Comparison of ENCODE assay signal across 15 cellular contexts in genomic region chr11:116891746-116892145, GRCh38. TPM values are rescaled to one million over a fixed set of nuclear protein-coding genes. Genes with fewer than 3 reads are reported as not detected.
DNase-seq lines count a peak whose midpoint lies in the region; ATAC-seq and TF ChIP-seq lines count a peak whose summit lies in the region.
"Had no signal": no experiment of that assay in that cellular context is flagged by ENCODE, and none has a peak within 500 bp of the region (broad histone marks: within the 10 kb centered on the region; RNA-seq: fewer than 3 reads in every experiment).

No MANE protein-coding gene starts in this region.

- H3K4me1 Mint-ChIP-seq in stimulated activated naive CD8-positive, alpha-beta T cell treated with anti-CD3 and anti-CD28 coated beads, Interleukin-15, Interleukin-2, amounts not matched to agents 100 ng/mL and 50 ng/mL, for 24 hours (ENCODE audit: low read depth) = peaks cover 26% of the 10 kb centered on the region
- peaks cover 4% of the 10 kb centered on the region; the same call in 1 of the 2 replicates for H3K4me1 Mint-ChIP-seq in WTC11
- H3K4me1 Mint-ChIP-seq in memory B cell = peaks cover 10% of the 10 kb centered on the region

- peaks cover 51% of the 10 kb centered on the region for H3K36me3 Mint-ChIP-seq in stimulated activated naive CD8-positive, alpha-beta T cell treated with anti-CD3 and anti-CD28 coated beads, Interleukin-15, Interleukin-2, amounts not matched to agents 100 ng/mL and 50 ng/mL, for 24 hours (ENCODE audit: low read depth)
- peaks cover 17% of the 10 kb centered on the region for H3K36me3 Mint-ChIP-seq in WTC11
- H3K36me3 Mint-ChIP-seq in memory B cell = peaks cover 22% of the 10 kb centered on the region

- H3K27ac Mint-ChIP-seq in stimulated activated naive CD8-positive, alpha-beta T cell treated with anti-CD3 and anti-CD28 coated beads, Interleukin-15, Interleukin-2, amounts not matched to agents 100 ng/mL and 50 ng/mL, for 24 hours = peak overlapping the region; percentile 17
- H3K27ac Mint-ChIP-seq in WTC11 = peak overlapping the region; percentile 75; the same call in 1 of the 2 replicates
- peak overlapping the region; percentile 19 for H3K27ac Mint-ChIP-seq in memory B cell

- no peak overlapping the region for H3K4me3 ChIP-seq in adrenal gland

- POLR2A ChIA-PET in WTC11 (lab: Charles Lee) = no interaction called here

- intact Hi-C loops in adrenal gland (cut with DNase I) = no loop called here

- H3K4me1 ChIP-seq in adrenal gland (replicated peaks in 1 of 2) = no peaks in the 10 kb centered on the region

- no peaks in the 10 kb centered on the region for H3K9me3 Mint-ChIP-seq in stimulated activated naive CD8-positive, alpha-beta T cell treated with anti-CD3 and anti-CD28 coated beads, Interleukin-15, Interleukin-2, amounts not matched to agents 100 ng/mL and 50 ng/mL, for 24 hours
- no peaks in the 10 kb centered on the region for H3K9me3 Mint-ChIP-seq in WTC11
- H3K9me3 Mint-ChIP-seq in memory B cell = no peaks in the 10 kb centered on the region

- H3K4me3 Mint-ChIP-seq in stimulated activated naive CD8-positive, alpha-beta T cell treated with anti-CD3 and anti-CD28 coated beads, Interleukin-15, Interleukin-2, amounts not matched to agents 100 ng/mL and 50 ng/mL, for 24 hours = no peak overlapping the region
- H3K4me3 Mint-ChIP-seq in WTC11 (no peak overlapping the region), memory B cell (no peak overlapping the region)

- H3K27ac ChIP-seq in adrenal gland = no peak overlapping the region

- no peak for DNase-seq in stimulated activated naive CD8-positive, alpha-beta T cell treated with anti-CD3 and anti-CD28 coated beads, Interleukin-15, Interleukin-2, amounts not matched to agents 100 U/mL and 50 U/mL, for 24 hours
- DNase-seq in WTC11 (ENCODE audit: low spot score) (no peak), memory B cell (ENCODE audit: low spot score in 2 of 2) (no peak), adrenal gland (no peak), NOMO-1 (lab: John Stamatoyannopoulos, UW; ENCODE audit: unreplicated experiment in 2 of 2) (no peak)
- DNase-seq: DMS79 treated with DMSO at 0.1 percent for 48 hours, H7, Kasumi-1, NCI-H1930, NCI-H2171, NCI-H774, SHP77 had no signal

- no peak for ATAC-seq in stimulated activated naive CD8-positive, alpha-beta T cell treated with anti-CD3 and anti-CD28 coated beads, Interleukin-15, Interleukin-2, amounts not matched to agents 100 U/mL and 50 U/mL, for 24 hours
- ATAC-seq in WTC11 (no peak), memory B cell (ENCODE audit: low read depth) (no peak), GM21737 (IDR thresholded peaks at IDR 0.05; ENCODE audit: unreplicated experiment) (no peak)

- TF ChIP-seq POLR2A in adrenal gland (IDR thresholded peaks at IDR 0.05) = no peak

- peaks cover 0 to 12% of the 10 kb centered on the region in 2 donors for H3K36me3 ChIP-seq in adrenal gland (replicated peaks in 1 of 2)

- no peaks in the 10 kb centered on the region for H3K27me3 Mint-ChIP-seq in stimulated activated naive CD8-positive, alpha-beta T cell treated with anti-CD3 and anti-CD28 coated beads, Interleukin-15, Interleukin-2, amounts not matched to agents 100 ng/mL and 50 ng/mL, for 24 hours
- H3K27me3 Mint-ChIP-seq in WTC11 (ENCODE audit: low read depth) (no peaks in the 10 kb centered on the region), memory B cell (no peaks in the 10 kb centered on the region)

- 49 to 100% (median 100%) methylated on average over 2 of the region's 2 CpGs for WGBS in adrenal gland, 4 donors

- TF ChIP-seq CTCF in WTC11 (IDR thresholded peaks at IDR 0.05) = no peak
- no peak for TF ChIP-seq CTCF in adrenal gland (IDR thresholded peaks at IDR 0.05)

- H3K9me3 ChIP-seq in adrenal gland (replicated peaks in 1 of 3) = no peaks in the 10 kb centered on the region

- CTCF ChIA-PET in WTC11 (lab: Charles Lee) = no interaction called here

- no peaks in the 10 kb centered on the region for H3K27me3 ChIP-seq in adrenal gland

TF ChIP-seq in WTC11, 78 proteins besides CTCF, POLR2A, EP300 and RAD21 (continues in another document):
- no peak for TF ChIP-seq USF2 (CRISPR knock-in tag; IDR thresholded peaks at IDR 0.05)
- no peak for TF ChIP-seq KAT7 (CRISPR knock-in tag; IDR thresholded peaks at IDR 0.05; ENCODE audit: borderline replicate concordance)
- TF ChIP-seq, protein P1, sequence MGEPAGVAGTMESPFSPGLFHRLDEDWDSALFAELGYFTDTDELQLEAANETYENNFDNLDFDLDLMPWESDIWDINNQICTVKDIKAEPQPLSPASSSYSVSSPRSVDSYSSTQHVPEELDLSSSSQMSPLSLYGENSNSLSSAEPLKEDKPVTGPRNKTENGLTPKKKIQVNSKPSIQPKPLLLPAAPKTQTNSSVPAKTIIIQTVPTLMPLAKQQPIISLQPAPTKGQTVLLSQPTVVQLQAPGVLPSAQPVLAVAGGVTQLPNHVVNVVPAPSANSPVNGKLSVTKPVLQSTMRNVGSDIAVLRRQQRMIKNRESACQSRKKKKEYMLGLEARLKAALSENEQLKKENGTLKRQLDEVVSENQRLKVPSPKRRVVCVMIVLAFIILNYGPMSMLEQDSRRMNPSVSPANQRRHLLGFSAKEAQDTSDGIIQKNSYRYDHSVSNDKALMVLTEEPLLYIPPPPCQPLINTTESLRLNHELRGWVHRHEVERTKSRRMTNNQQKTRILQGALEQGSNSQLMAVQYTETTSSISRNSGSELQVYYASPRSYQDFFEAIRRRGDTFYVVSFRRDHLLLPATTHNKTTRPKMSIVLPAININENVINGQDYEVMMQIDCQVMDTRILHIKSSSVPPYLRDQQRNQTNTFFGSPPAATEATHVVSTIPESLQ (CRISPR knock-in tag; IDR thresholded peaks at IDR 0.05) = no peak
- no peak for TF ChIP-seq FOXP1 (CRISPR knock-in tag; IDR thresholded peaks at IDR 0.05; ENCODE audit: borderline replicate concordance)
- no peak for TF ChIP-seq JUN (CRISPR knock-in tag; IDR thresholded peaks at IDR 0.05)
- no peak for TF ChIP-seq TCF7 (CRISPR knock-in tag; IDR thresholded peaks at IDR 0.05; ENCODE audit: low read depth)
- TF ChIP-seq MXD4 (CRISPR knock-in tag; IDR thresholded peaks at IDR 0.05; ENCODE audit: borderline replicate concordance) = no peak
- no peak for TF ChIP-seq NR3C1 (CRISPR knock-in tag; conservative IDR thresholded peaks at IDR 0.05; ENCODE audit: low read depth)
- no peak for TF ChIP-seq CBFB (CRISPR knock-in tag; IDR thresholded peaks at IDR 0.05; ENCODE audit: low read depth)
- TF ChIP-seq CREB1 (CRISPR knock-in tag; IDR thresholded peaks at IDR 0.05) = no peak
- TF ChIP-seq, protein P2, sequence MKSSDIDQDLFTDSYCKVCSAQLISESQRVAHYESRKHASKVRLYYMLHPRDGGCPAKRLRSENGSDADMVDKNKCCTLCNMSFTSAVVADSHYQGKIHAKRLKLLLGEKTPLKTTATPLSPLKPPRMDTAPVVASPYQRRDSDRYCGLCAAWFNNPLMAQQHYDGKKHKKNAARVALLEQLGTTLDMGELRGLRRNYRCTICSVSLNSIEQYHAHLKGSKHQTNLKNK (CRISPR knock-in tag; IDR thresholded peaks at IDR 0.05) = no peak
- TF ChIP-seq HMGA2 (CRISPR knock-in tag; IDR thresholded peaks at IDR 0.05) = no peak
- TF ChIP-seq E2F1 (CRISPR knock-in tag; IDR thresholded peaks at IDR 0.05) = no peak
- no peak for TF ChIP-seq RORB (CRISPR knock-in tag; IDR thresholded peaks at IDR 0.05)
- no peak for TF ChIP-seq ZNF121 (CRISPR knock-in tag; IDR thresholded peaks at IDR 0.05)
- TF ChIP-seq SMAD4 (CRISPR knock-in tag; IDR thresholded peaks at IDR 0.05) = no peak
- TF ChIP-seq SP1 (CRISPR knock-in tag; conservative IDR thresholded peaks at IDR 0.05) = no peak
- no peak for TF ChIP-seq TP53 (CRISPR knock-in tag; IDR thresholded peaks at IDR 0.05)

RNA-seq across cellular contexts. Expression of gene APOA1, which starts 54.3 kb away (rescaled TPM):
- total RNA-seq in WTC11 (2021) (2.1 to 4.4 TPM (median 3.2 TPM) in 3 replicates), adrenal gland (1 to 10 TPM in 3 of 8 donors, under 1 TPM in 1, not detected in 4; 0.28 to 3.0 (median 2.2) TPM)
- polyA plus RNA-seq in adrenal gland = 1 to 10 TPM in 2 of 3 donors, under 1 TPM in 1; 0.62 to 7.2 (median 6.1) TPM
- total RNA-seq: NCI-H460 had no signal

Comparison
In these comparisons a context has a peak if more than half of its experiments do, and no peak if none do; other contexts are left out.
1. H3K27ac Mint-ChIP-seq: peak in every context shown above with its lines; median percentile 75 in WTC11; 19 in memory B cell; 17 in stimulated activated naive CD8-positive, alpha-beta T cell treated with anti-CD3 and anti-CD28 coated beads, Interleukin-15, Interleukin-2, amounts not matched to agents 100 ng/mL and 50 ng/mL, for 24 hours.